7 cellular contexts compared by ENCODE assay signal in the genomic region with DNA sequence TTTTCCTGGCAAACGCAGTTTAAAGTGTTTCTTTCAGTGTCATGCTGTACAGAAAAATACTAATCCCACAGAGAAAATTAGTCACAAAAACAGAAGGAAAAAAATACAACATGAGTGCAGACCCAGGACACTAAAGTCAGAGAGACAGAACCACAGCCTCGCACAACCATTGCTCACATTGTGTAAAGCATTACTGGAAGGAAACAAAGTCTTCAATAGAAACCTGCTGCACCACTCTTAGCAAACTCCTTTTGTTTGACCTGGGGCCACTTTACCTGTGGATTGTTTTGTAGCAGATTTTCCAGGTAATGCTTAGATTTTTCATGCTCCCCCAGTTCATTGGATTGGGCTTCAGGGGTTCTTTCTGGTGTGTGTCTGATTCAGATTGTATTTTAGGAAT.
"Had no signal": no experiment of that assay in that cellular context is flagged by ENCODE, and none has a peak within 500 bp of the region (broad histone marks: within the 10 kb centered on the region; RNA-seq: fewer than 3 reads in every experiment).

No MANE protein-coding gene starts in this region.

- H3K36me3 ChIP-seq: ovary, tibial nerve had no signal

- H3K4me3 Mint-ChIP-seq: effector memory CD8-positive, alpha-beta T cell; neural crest cell had no signal

- H3K27me3 ChIP-seq: ovary, tibial nerve had no signal

- H3K4me1 ChIP-seq: tibial nerve had no signal

- H3K9me3 ChIP-seq: ovary had no signal

- H3K27ac Mint-ChIP-seq: effector memory CD8-positive, alpha-beta T cell had no signal

- H3K27ac ChIP-seq: ovary, tibial nerve had no signal

- ATAC-seq: effector memory CD8-positive, alpha-beta T cell had no signal

- H3K4me1 Mint-ChIP-seq: neural crest cell had no signal

- DNase-seq: activated CD4-positive, alpha-beta T cell treated with anti-CD3 and anti-CD28 coated beads, Interleukin-2, amount 50 U/mL, for 1 hour; activated naive CD4-positive, alpha-beta T cell treated with anti-CD3 and anti-CD28 coated beads, Interleukin-2, amount 50 U/mL, for 16 hours; central memory CD4-positive, alpha-beta T cell; effector memory CD8-positive, alpha-beta T cell; ovary had no signal

- H3K4me3 ChIP-seq: ovary, tibial nerve had no signal
